In genomic region chr2:168560817-168561485, GRCh38 we compare ENCODE assay signal across 19 cellular contexts.
DNase-seq lines count a peak whose midpoint lies in the region; ATAC-seq and TF ChIP-seq lines count a peak whose summit lies in the region.
"Had no signal": no experiment of that assay in that cellular context is flagged by ENCODE, and none has a peak within 500 bp of the region (broad histone marks: within the 10 kb centered on the region; RNA-seq: fewer than 3 reads in every experiment).

No MANE protein-coding gene starts in this region.

- ATAC-seq in GM18498 (IDR thresholded peaks at IDR 0.05; ENCODE audit: unreplicated experiment) (peak; percentile 66), HG03342 (IDR thresholded peaks at IDR 0.05; ENCODE audit: unreplicated experiment) (peak; percentile 62), GM19023 (IDR thresholded peaks at IDR 0.05; ENCODE audit: unreplicated experiment) (no peak)
- ATAC-seq: activated T-cell treated with anti-CD3 and anti-CD28 coated beads, Interleukin-2, amount 50 U/mL, for 72 hours; esophagus mucosa; stimulated activated naive B cell treated with anti-CD40 and anti-IgM and Interleukin-4, amounts not matched to agents 10 μg/mL and 1 μg/mL and 100 μg/mL, for 72 hours had no signal

- TF ChIP-seq CTCF in GM20000 (IDR thresholded peaks at IDR 0.05; ENCODE audit: extremely low read depth, missing control alignments) = no peak

- DNase-seq in GM20000 (ENCODE audit: low spot score) = peak; percentile 14
- peak; percentile 43 for DNase-seq in medulla oblongata (ENCODE audit: extremely low spot score)
- no peak for DNase-seq in GDM1 (lab: John Stamatoyannopoulos, UW)
- DNase-seq in NCI-H1105 treated with DMSO at 0.1 percent for 48 hours (lab: John Stamatoyannopoulos, UW) = no peak
- no peak for DNase-seq in DMS153 (lab: John Stamatoyannopoulos, UW)
- DNase-seq: activated CD4-positive, alpha-beta T cell treated with anti-CD3 and anti-CD28 coated beads, Interleukin-2, amount 50 U/mL, for 48 hours; activated T-cell treated with anti-CD3 and anti-CD28 coated beads, Interleukin-2, amount 50 U/mL, for 72 hours; adrenal gland; Calu3; Kasumi-1; kidney; NCI-H1436 treated with DMSO at 0.1 percent for 48 hours; NCI-H446 treated with DMSO at 0.1 percent for 48 hours; small intestine; stimulated activated naive B cell treated with anti-CD40 and anti-IgM and Interleukin-4, amounts not matched to agents 10 μg/mL and 1 μg/mL and 100 μg/mL, for 72 hours had no signal

Comparison
In these comparisons a context has a peak if more than half of its experiments do, and no peak if none do; other contexts are left out.
1. DNase-seq: peak in GM20000 (single experiment) and medulla oblongata (single experiment); none in GDM1 (single experiment), NCI-H1105 treated with DMSO at 0.1 percent for 48 hours (single experiment) and DMS153 (single experiment).